In genomic region chr6:118672678-118673077, GRCh38 we compare ENCODE assay signal across 26 cellular contexts.
"Had no signal": no experiment of that assay in that cellular context is flagged by ENCODE, and none has a peak within 500 bp of the region (broad histone marks: within the 10 kb centered on the region; RNA-seq: fewer than 3 reads in every experiment).

No MANE protein-coding gene starts in this region.

- H3K9me3 ChIP-seq: body of pancreas, esophagus squamous epithelium, heart right ventricle, psoas muscle, suprapubic skin, tibial artery, upper lobe of right lung had no signal

- DNase-seq: activated B cell treated with CpG ODN at 0.5 μM for 24 hours; activated CD4-positive, alpha-beta memory T cell treated with anti-CD3 and anti-CD28 coated beads for 36 hours; activated CD4-positive, alpha-beta T cell treated with anti-CD3 and anti-CD28 coated beads for 4 hours; activated effector memory CD4-positive, alpha-beta T cell treated with Interleukin-2 at 50 U/mL for 16 hours; activated naive CD4-positive, alpha-beta T cell treated with Interleukin-2 at 50 U/mL for 16 hours; activated T-cell treated with anti-CD3 and anti-CD28 coated beads, Interleukin-2, amount 50 U/mL, for 72 hours; aorta; body of pancreas; dermis blood vessel endothelial cell; effector CD4-positive, alpha-beta T cell; esophagus squamous epithelium; foreskin melanocyte; heart right ventricle; midbrain; natural killer cell; occipital lobe; psoas muscle; stimulated activated CD4-positive, alpha-beta T cell treated with anti-CD3 and anti-CD28 coated beads, Interleukin-15, amount 100 ng/mL, for 24 hours; stimulated activated CD4-positive, alpha-beta T cell treated with anti-CD3 and anti-CD28 coated beads, Interleukin-2, amount 100 ng/mL, for 24 hours; stimulated activated naive CD4-positive, alpha-beta T cell; tibial artery; upper lobe of right lung had no signal

- H2AFZ ChIP-seq: neural progenitor cell, parathyroid adenoma had no signal

- H3K27ac Mint-ChIP-seq: activated B cell treated with CpG ODN at 0.5 μM for 24 hours; activated CD4-positive, alpha-beta memory T cell treated with anti-CD3 and anti-CD28 coated beads for 36 hours; activated T-cell treated with anti-CD3 and anti-CD28 coated beads, Interleukin-2, amount 50 U/mL, for 72 hours; natural killer cell; neural progenitor cell had no signal

- H3K79me2 ChIP-seq: parathyroid adenoma had no signal

- H3K36me3 ChIP-seq: esophagus squamous epithelium, heart right ventricle, neural progenitor cell, suprapubic skin, tibial artery, upper lobe of right lung had no signal

- H3K4me3 ChIP-seq: body of pancreas, esophagus squamous epithelium, heart right ventricle, neural progenitor cell, psoas muscle, suprapubic skin, tibial artery, upper lobe of right lung had no signal

- H3K4me1 ChIP-seq: body of pancreas, neural progenitor cell, suprapubic skin, tibial artery had no signal

- H3K9me3 Mint-ChIP-seq: activated B cell treated with CpG ODN at 0.5 μM for 24 hours; activated CD4-positive, alpha-beta memory T cell treated with anti-CD3 and anti-CD28 coated beads for 36 hours; natural killer cell; neural progenitor cell had no signal

- H3K4me1 Mint-ChIP-seq: neural progenitor cell had no signal

- H3K27me3 Mint-ChIP-seq: activated B cell treated with CpG ODN at 0.5 μM for 24 hours; activated CD4-positive, alpha-beta memory T cell treated with anti-CD3 and anti-CD28 coated beads for 36 hours had no signal

- H3K9ac ChIP-seq: neural progenitor cell, parathyroid adenoma had no signal

- H3K4me2 ChIP-seq: neural progenitor cell had no signal

- H3K27ac ChIP-seq: body of pancreas, epithelial cell of prostate, esophagus squamous epithelium, heart right ventricle, neural progenitor cell, parathyroid adenoma, psoas muscle, suprapubic skin, tibial artery, upper lobe of right lung had no signal

- H3K27me3 ChIP-seq: body of pancreas, esophagus squamous epithelium, heart right ventricle, neural progenitor cell, suprapubic skin, tibial artery, upper lobe of right lung had no signal

- H3K4me3 Mint-ChIP-seq: activated B cell treated with CpG ODN at 0.5 μM for 24 hours; activated CD4-positive, alpha-beta memory T cell treated with anti-CD3 and anti-CD28 coated beads for 36 hours; activated T-cell treated with anti-CD3 and anti-CD28 coated beads, Interleukin-2, amount 50 U/mL, for 72 hours; natural killer cell; neural progenitor cell had no signal

- ATAC-seq: activated T-cell treated with anti-CD3 and anti-CD28 coated beads, Interleukin-2, amount 50 U/mL, for 72 hours; body of pancreas; heart right ventricle; natural killer cell; psoas muscle; upper lobe of right lung had no signal

- H3K36me3 Mint-ChIP-seq: natural killer cell, neural progenitor cell had no signal
